22 cellular contexts compared by ENCODE assay signal in genomic region chr10:11636761-11637166, GRCh38. TPM values are rescaled to one million over a fixed set of nuclear protein-coding genes. Genes with fewer than 3 reads are reported as not detected.
A peak's percentile ranks its signal among the peaks of the same experiment; 100 is the strongest.
DNase-seq lines count a peak whose midpoint lies in the region; ATAC-seq, FAIRE-seq and TF ChIP-seq lines count a peak whose summit lies in the region.
"Had no signal": no experiment of that assay in that cellular context is flagged by ENCODE, and none has a peak within 500 bp of the region (broad histone marks: within the 10 kb centered on the region; RNA-seq: fewer than 3 reads in every experiment).

No MANE protein-coding gene starts in this region.

- no peak overlapping the region for H3K56ac ChIP-seq in H1 (replicated peaks; ENCODE audit: insufficient read length, low read depth, low read length)

- no peak for ATAC-seq in activated B cell treated with CpG ODN at 0.5 μM for 24 hours (ENCODE audit: low read depth)
- no peak for ATAC-seq in stimulated activated effector memory CD8-positive, alpha-beta T cell treated with anti-CD3 and anti-CD28 coated beads, Interleukin-12 subunit alpha, Interleukin-12 subunit beta, amount 100 ng/mL, for 72 hours
- no peak for ATAC-seq in naive thymus-derived CD4-positive, alpha-beta T cell
- ATAC-seq: A549, Panc1, Right ventricle myocardium inferior had no signal

- H3K36me3 ChIP-seq in BLaER1: no peaks in the 10 kb centered on the region
- no peaks in the 10 kb centered on the region for H3K36me3 ChIP-seq in H1 (ENCODE audit: control insufficient read depth in 2 of 4, insufficient read depth in 4 of 4, low read length in 3 of 4)
- H3K36me3 ChIP-seq in naive thymus-derived CD4-positive, alpha-beta T cell (ENCODE audit: control insufficient read depth in 2 of 3, insufficient read depth in 3 of 3, low read length in 3 of 3): no peaks in the 10 kb centered on the region

- no peak overlapping the region for H2BK20ac ChIP-seq in H1 (ENCODE audit: low read length)

- no peaks in the 10 kb centered on the region for H3K79me1 ChIP-seq in H1 (ENCODE audit: low read depth, low read length)

- no peaks in the 10 kb centered on the region for H3K27me3 Mint-ChIP-seq in activated B cell treated with CpG ODN at 0.5 μM for 24 hours
- H3K27me3 Mint-ChIP-seq in naive thymus-derived CD4-positive, alpha-beta T cell: peaks cover 0 to 66% (median 0%) of the 10 kb centered on the region in 5 donors

- H3K4me1 Mint-ChIP-seq in activated B cell treated with CpG ODN at 0.5 μM for 24 hours: peaks cover 64% of the 10 kb centered on the region
- no peaks in the 10 kb centered on the region for H3K4me1 Mint-ChIP-seq in stimulated activated effector memory CD8-positive, alpha-beta T cell treated with anti-CD3 and anti-CD28 coated beads, Interleukin-12 subunit alpha, Interleukin-12 subunit beta, amount 100 ng/mL, for 72 hours
- H3K4me1 Mint-ChIP-seq in naive thymus-derived CD4-positive, alpha-beta T cell: peaks cover 0 to 18% (median 15%) of the 10 kb centered on the region in 7 donors
- H3K4me1 Mint-ChIP-seq: H9 had no signal

- H3K23ac ChIP-seq in H1 (ENCODE audit: insufficient read length): no peak overlapping the region

- no peak overlapping the region for H4K8ac ChIP-seq in H1 (ENCODE audit: extremely low read depth, insufficient read depth, low read length)

- no peak overlapping the region for H3K4ac ChIP-seq in H1 (replicated peaks; ENCODE audit: insufficient read length, low read depth, low read length)

- H2AFZ ChIP-seq in H1 (ENCODE audit: low read length): no peak overlapping the region

- no peak overlapping the region for H2AK5ac ChIP-seq in H1 (ENCODE audit: low read depth, low read length)

- TF ChIP-seq CTCF in activated B cell treated with CpG ODN at 0.5 μM for 24 hours (IDR thresholded peaks at IDR 0.05): no peak
- TF ChIP-seq CTCF in H1 (IDR thresholded peaks at IDR 0.05; ENCODE audit: control extremely low read depth in 1 of 3, insufficient read depth in 1 of 3, low read depth in 1 of 3, low read length in 3 of 3): no peak

- H3K4me1 ChIP-seq in BLaER1: peaks cover 31% of the 10 kb centered on the region
- no peaks in the 10 kb centered on the region for H3K4me1 ChIP-seq in H1 (replicated peaks in 1 of 4; ENCODE audit: control insufficient read depth in 3 of 4, insufficient read depth in 4 of 4, low read length in 3 of 4)
- H3K4me1 ChIP-seq in naive thymus-derived CD4-positive, alpha-beta T cell (ENCODE audit: control insufficient read depth in 2 of 2, insufficient read depth in 2 of 2, low read length in 2 of 2): peaks cover 0 to 5% of the 10 kb centered on the region in 2 donors
- H3K4me1 ChIP-seq: A549 had no signal

- peak overlapping the region; percentile 56 for H3K4me2 ChIP-seq in BLaER1
- H3K4me2 ChIP-seq in H1 (ENCODE audit: insufficient read depth in 1 of 2, low read depth in 2 of 2, low read length in 2 of 2): no peak overlapping the region
- H3K4me2 ChIP-seq: A549, SK-N-SH had no signal

- H2BK15ac ChIP-seq in H1 (ENCODE audit: low read length): no peak overlapping the region

- no peaks in the 10 kb centered on the region for H3K36me3 Mint-ChIP-seq in activated B cell treated with CpG ODN at 0.5 μM for 24 hours (ENCODE audit: low read depth)
- H3K36me3 Mint-ChIP-seq in stimulated activated effector memory CD8-positive, alpha-beta T cell treated with anti-CD3 and anti-CD28 coated beads, Interleukin-12 subunit alpha, Interleukin-12 subunit beta, amount 100 ng/mL, for 72 hours: no peaks in the 10 kb centered on the region
- no peaks in the 10 kb centered on the region for H3K36me3 Mint-ChIP-seq in naive thymus-derived CD4-positive, alpha-beta T cell

- peak overlapping the region; percentile 65 for H4K91ac ChIP-seq in H1 (replicated peaks; ENCODE audit: insufficient read length, low read length)

- peak overlapping the region; percentile 11 for H3K4me3 Mint-ChIP-seq in activated B cell treated with CpG ODN at 0.5 μM for 24 hours
- H3K4me3 Mint-ChIP-seq in stimulated activated effector memory CD8-positive, alpha-beta T cell treated with anti-CD3 and anti-CD28 coated beads, Interleukin-12 subunit alpha, Interleukin-12 subunit beta, amount 100 ng/mL, for 72 hours: no peak overlapping the region
- no peak overlapping the region for H3K4me3 Mint-ChIP-seq in naive thymus-derived CD4-positive, alpha-beta T cell
- H3K4me3 Mint-ChIP-seq: CD4-positive, CD25-positive, alpha-beta regulatory T cell; H9 had no signal

- H3K23me2 ChIP-seq in H1 (ENCODE audit: low read depth, low read length): no peaks in the 10 kb centered on the region

- no peaks in the 10 kb centered on the region for H3K79me2 ChIP-seq in H1 (ENCODE audit: control insufficient read depth in 1 of 2, insufficient read depth in 2 of 2, low read length in 2 of 2)

- DNase-seq in activated B cell treated with CpG ODN at 0.5 μM for 24 hours (no peak), H1 (ENCODE audit: low read depth in 1 of 2, low spot score in 2 of 2) (no peak), pons (ENCODE audit: low spot score) (peak; percentile 36), HUDEP-2 (lab: John Stamatoyannopoulos, UW; ENCODE audit: unreplicated experiment in 76 of 76) (no peak), NCI-H2029 (lab: John Stamatoyannopoulos, UW) (no peak)
- no peak for DNase-seq in stimulated activated effector memory CD8-positive, alpha-beta T cell treated with anti-CD3 and anti-CD28 coated beads, Interleukin-12 subunit alpha, Interleukin-12 subunit beta, amount 100 ng/mL, for 72 hours (ENCODE audit: low spot score in 2 of 2)
- no peak for DNase-seq in naive thymus-derived CD4-positive, alpha-beta T cell
- DNase-seq: Caco-2; CD4-positive, CD25-positive, alpha-beta regulatory T cell; DMS153; H9; KBM-7; NCI-H1048; NCI-H1436 treated with DMSO at 0.1 percent for 48 hours; NCI-H2081; NCI-H510A treated with DMSO at 0.1 percent for 48 hours; SK-N-SH had no signal

- H4K5ac ChIP-seq in H1 (ENCODE audit: insufficient read length, low read depth, low read length): no peak overlapping the region

- no peak overlapping the region for H3K18ac ChIP-seq in H1 (ENCODE audit: extremely low read depth, low read length)

- FAIRE-seq in H1 (lab: Jason Lieb, UNC): no peak
- FAIRE-seq: GM19239 had no signal

- TF ChIP-seq POLR2A in H1 (IDR thresholded peaks at IDR 0.05; ENCODE audit: control extremely low read depth in 1 of 2, low read depth in 2 of 2, low read length in 2 of 2): no peak

- H3K9ac ChIP-seq in BLaER1 (no peak overlapping the region), H1 (replicated peaks in 1 of 4; ENCODE audit: extremely low read depth in 1 of 4, low read depth in 3 of 4, low read length in 3 of 4) (no peak overlapping the region)
- H3K9ac ChIP-seq: SK-N-SH had no signal

- no peaks in the 10 kb centered on the region for H4K20me1 ChIP-seq in BLaER1
- no peaks in the 10 kb centered on the region for H4K20me1 ChIP-seq in H1 (replicated peaks in 1 of 2; ENCODE audit: control insufficient read depth in 1 of 2, insufficient read depth in 2 of 2, low read length in 2 of 2)

- H3K27me3 ChIP-seq in BLaER1 (no peaks in the 10 kb centered on the region), H1 (replicated peaks in 1 of 4; ENCODE audit: control insufficient read depth in 3 of 4, extremely low read depth in 1 of 4, insufficient read depth in 3 of 4, low read length in 3 of 4) (no peaks in the 10 kb centered on the region)
- H3K27me3 ChIP-seq in naive thymus-derived CD4-positive, alpha-beta T cell (ENCODE audit: control insufficient read depth in 2 of 2, insufficient read depth in 2 of 2, low read length in 2 of 2): no peaks in the 10 kb centered on the region

- no peak for TF ChIP-seq RAD21 in H1 (IDR thresholded peaks at IDR 0.05 in 1 of 2, conservative IDR thresholded peaks at IDR 0.05 in 1 of 2; ENCODE audit: low read depth in 2 of 2, low read length in 2 of 2)

- no peak overlapping the region for H3K14ac ChIP-seq in H1 (ENCODE audit: insufficient read length)

- H2BK5ac ChIP-seq in H1 (ENCODE audit: low read depth, low read length): no peak overlapping the region

- no peak overlapping the region for H3K4me3 ChIP-seq in BLaER1
- no peak overlapping the region for H3K4me3 ChIP-seq in H1 (ENCODE audit: extremely low read depth in 1 of 4, insufficient read depth in 2 of 4, low read depth in 3 of 4, low read length in 4 of 4)
- no peak overlapping the region for H3K4me3 ChIP-seq in naive thymus-derived CD4-positive, alpha-beta T cell (ENCODE audit: low read length)
- H3K4me3 ChIP-seq: A549 had no signal

- H3K27ac ChIP-seq in BLaER1 (no peak overlapping the region), H1 (ENCODE audit: low read depth, low read length) (no peak overlapping the region)
- H3K27ac ChIP-seq in naive thymus-derived CD4-positive, alpha-beta T cell (ENCODE audit: low read depth, low read length): no peak overlapping the region
- H3K27ac ChIP-seq: A549 had no signal

- no peak overlapping the region for H2BK120ac ChIP-seq in H1 (replicated peaks; ENCODE audit: low read depth, low read length)

- CTCF ChIA-PET in activated B cell treated with CpG ODN at 0.5 μM for 24 hours (lab: Charles Lee) (interaction anchor here (1.1 kb wide), 1 partner anchor 121 kb away, joined by 4 read pairs; no protein-coding TSS in a partner anchor), H1 (lab: Charles Lee; ENCODE audit: partially characterized antibody) (interaction anchor here (0.6 to 0.8 kb wide), 2 partner anchors 19 to 41 kb away, joined by 3 read pairs; no protein-coding TSS in a partner anchor)
- CTCF ChIA-PET in naive thymus-derived CD4-positive, alpha-beta T cell (lab: Charles Lee): interaction anchor here (0.6 to 0.7 kb wide), 2 partner anchors 14 to 63 kb away, joined by 3 read pairs; no protein-coding TSS in a partner anchor

- peak overlapping the region; percentile 64 for H3K27ac Mint-ChIP-seq in activated B cell treated with CpG ODN at 0.5 μM for 24 hours
- no peak overlapping the region for H3K27ac Mint-ChIP-seq in stimulated activated effector memory CD8-positive, alpha-beta T cell treated with anti-CD3 and anti-CD28 coated beads, Interleukin-12 subunit alpha, Interleukin-12 subunit beta, amount 100 ng/mL, for 72 hours
- H3K27ac Mint-ChIP-seq in naive thymus-derived CD4-positive, alpha-beta T cell: peak overlapping the region in 2 of 9 donors; percentile 69 to 74
- H3K27ac Mint-ChIP-seq: H9 had no signal

- WGBS in H1 (ENCODE audit: extremely low coverage in 1 of 2, insufficient coverage in 1 of 2, insufficient read length in 1 of 2, insufficient replicate concordance in 2 of 2, low coverage in 1 of 2, low lambda C conversion rate in 2 of 2, missing lambda C conversion rate in 1 of 2), 2 experiments: 100% methylated on average over 1 of the region's 1 CpG; no CpG with 5 or more reads in 1 of the 2 experiments

- no peaks in the 10 kb centered on the region for H3K9me3 Mint-ChIP-seq in activated B cell treated with CpG ODN at 0.5 μM for 24 hours
- H3K9me3 Mint-ChIP-seq in stimulated activated effector memory CD8-positive, alpha-beta T cell treated with anti-CD3 and anti-CD28 coated beads, Interleukin-12 subunit alpha, Interleukin-12 subunit beta, amount 100 ng/mL, for 72 hours: no peaks in the 10 kb centered on the region
- peaks cover 0 to 7% (median 0%) of the 10 kb centered on the region in 11 donors for H3K9me3 Mint-ChIP-seq in naive thymus-derived CD4-positive, alpha-beta T cell
- H3K9me3 Mint-ChIP-seq: H9 had no signal

- H2BK12ac ChIP-seq in H1 (ENCODE audit: low read depth, low read length): no peak overlapping the region

- intact Hi-C loops in activated B cell treated with CpG ODN at 0.5 μM for 24 hours (cut with micrococcal nuclease): no loop called here
- intact Hi-C loops in naive thymus-derived CD4-positive, alpha-beta T cell (cut with micrococcal nuclease): no loop called here

- POLR2A ChIA-PET in activated B cell treated with CpG ODN at 0.5 μM for 24 hours (lab: Charles Lee): interaction anchor here (0.8 to 1.0 kb wide), 2 partner anchors 30 to 33 kb away, joined by 3 read pairs; no protein-coding TSS in a partner anchor
- POLR2A ChIA-PET in H1 (lab: Charles Lee; ENCODE audit: partially characterized antibody): interaction anchor here (0.9 kb wide), 1 partner anchor 10 kb away, joined by 3 read pairs; no protein-coding TSS in a partner anchor
- POLR2A ChIA-PET in naive thymus-derived CD4-positive, alpha-beta T cell (lab: Charles Lee): no interaction called here

- no peak for TF ChIP-seq EP300 in H1 (IDR thresholded peaks at IDR 0.05; ENCODE audit: borderline replicate concordance in 1 of 2, low read depth in 2 of 2, low read length in 2 of 2)

- H3K9me3 ChIP-seq in BLaER1 (0 out of 2 replicates have a peak, but pooled peaks cover 4% of the 10 kb centered on the region), H1 (ENCODE audit: insufficient read depth in 2 of 2, low read depth in 1 of 2, low read length in 1 of 2) (no peaks in the 10 kb centered on the region)
- H3K9me3 ChIP-seq in naive thymus-derived CD4-positive, alpha-beta T cell (ENCODE audit: control insufficient read depth in 2 of 3, low read length in 3 of 3): no peaks in the 10 kb centered on the region
- H3K9me3 ChIP-seq: A549, Caco-2, SK-N-SH had no signal

RNA-seq across cellular contexts. Expression of gene USP6NL, which starts 25.3 kb away (rescaled TPM):
- total RNA-seq in activated B cell treated with CpG ODN at 0.5 μM for 24 hours: 59.9 and 64.5 TPM in 2 replicates
- total RNA-seq in H1 (2021; fragmentation: NEBNext Ultra II Directional; extraction: Animal tissue kit (Norgen Biotek cat#: 25700)): 27.6 and 28.8 TPM in 2 replicates
- polyA plus RNA-seq in H1 (2011; rRNA removed): 9.8 and 10.9 TPM in 2 replicates
- 10.8 TPM for polyA plus RNA-seq in H1 (2011; cell fraction: cytosol; rRNA removed)
- 15.8 TPM for polyA plus RNA-seq in H1 (2011; cell fraction: nucleus; rRNA removed)
- 11.7 to 20.3 TPM (median 14.8 TPM) in 4 replicates for polyA plus RNA-seq in H1 (2012, experiment 1 of 2)
- polyA plus RNA-seq in H1 (2012, experiment 2 of 2): 2.5 TPM
- 16.5 TPM for polyA plus RNA-seq in H1 (2013, experiment 1 of 2)
- polyA plus RNA-seq in H1 (2013, experiment 2 of 2): 17.4 TPM
- polyA minus RNA-seq in H1 (2011; rRNA and poly(A)+ RNA removed): 17.5 and 19.8 TPM in 2 replicates
- 10.4 TPM for polyA minus RNA-seq in H1 (2011; cell fraction: cytosol; rRNA and poly(A)+ RNA removed)
- 33.2 TPM for polyA minus RNA-seq in H1 (2011; cell fraction: nucleus; rRNA and poly(A)+ RNA removed)
- 1 to 10 TPM in 4 of 5 experiments, under 1 TPM in 1; 0.70 to 6.6 (median 5.0) TPM for total RNA-seq in naive thymus-derived CD4-positive, alpha-beta T cell
- 1 to 10 TPM; 2.2 to 4.6 TPM for polyA plus RNA-seq in naive thymus-derived CD4-positive, alpha-beta T cell
